In the genomic region with DNA sequence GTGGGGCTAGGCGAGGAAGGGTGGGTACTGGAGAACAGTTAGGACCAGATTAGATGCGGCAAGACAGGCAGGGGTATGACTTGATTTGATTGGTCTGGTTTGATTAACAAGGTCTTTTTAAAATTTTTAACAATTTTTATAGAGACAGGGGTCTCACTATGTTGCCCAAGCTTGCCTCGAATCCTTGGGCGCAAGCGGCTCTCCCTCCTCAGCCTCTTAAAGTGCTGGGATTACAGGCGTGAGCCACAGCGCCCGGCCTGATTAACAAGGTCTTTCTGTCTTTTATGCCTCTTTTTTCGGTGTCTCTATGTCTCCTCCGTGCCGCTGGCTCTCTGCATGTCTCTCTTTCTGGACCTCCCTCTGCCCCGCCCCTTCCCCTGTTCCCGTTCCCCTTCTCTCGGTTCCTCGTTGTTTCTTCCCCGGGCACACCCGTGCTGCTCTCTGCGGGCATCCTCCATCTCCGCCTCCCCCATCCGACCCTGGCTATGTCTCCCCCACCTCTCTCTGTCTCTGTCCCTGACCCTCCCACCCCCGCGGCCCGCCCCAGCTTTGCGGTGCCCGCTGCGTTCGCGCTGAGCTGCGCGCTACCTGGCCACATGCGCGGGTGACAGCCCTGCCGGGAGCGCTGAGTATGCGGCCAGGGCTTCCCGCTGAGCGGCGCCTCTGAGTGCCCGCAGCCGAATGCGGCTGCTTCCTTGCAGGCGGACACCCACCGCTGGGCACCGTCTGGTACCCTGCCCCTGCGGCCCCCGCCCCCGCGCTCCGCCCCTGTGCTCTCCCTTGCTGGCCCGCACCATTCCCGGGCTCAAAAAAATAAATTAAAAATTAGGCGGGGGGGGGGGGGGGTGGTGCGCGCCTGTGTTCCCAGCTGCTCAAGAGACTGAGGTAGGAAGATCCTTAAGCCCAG, we compare ENCODE assay signal across 6 cellular contexts. TPM values are rescaled to one million over a fixed set of nuclear protein-coding genes. Genes with fewer than 3 reads are reported as not detected.
DNase-seq lines count a peak whose midpoint lies in the region; ATAC-seq, FAIRE-seq and TF ChIP-seq lines count a peak whose summit lies in the region.

No MANE protein-coding gene starts in this region.

- no TSS peak for BruUV-seq in IMR-90 (replicated peaks; lab: Mats Ljungman, UMichigan)

- H3K79me1 ChIP-seq in IMR-90 (ENCODE audit: low read depth in 1 of 2, low read length in 2 of 2), result no peaks in the 10 kb centered on the region

- DNase-seq in A549 (ENCODE audit: low read depth in 1 of 2, low spot score in 1 of 2) (peak; percentile 59 to 81), IMR-90 (no peak), WERI-Rb-1 (peak; percentile 83)

- no peak overlapping the region for H3K9ac ChIP-seq in IMR-90 (ENCODE audit: low read depth, low read length)

- H3K27ac ChIP-seq in A549, result peak overlapping the region; percentile 14 to 70; a peak in 4 of 6 replicates
- H3K27ac ChIP-seq in IMR-90 (ENCODE audit: insufficient read depth, low read length), result no peak overlapping the region
- peak overlapping the region; percentile 77 for H3K27ac ChIP-seq in WERI-Rb-1

- H2BK5ac ChIP-seq in IMR-90 (ENCODE audit: low read depth, low read length, poor library complexity, severe bottlenecking), result no peak overlapping the region

- H2BK120ac ChIP-seq in IMR-90 (ENCODE audit: low read depth, low read length), result no peak overlapping the region

- no peaks in the 10 kb centered on the region for H3K4me1 ChIP-seq in A549
- H3K4me1 ChIP-seq in IMR-90 (ENCODE audit: control insufficient read depth, insufficient read depth, low read length), result no peaks in the 10 kb centered on the region

- no peak overlapping the region for H3K14ac ChIP-seq in IMR-90 (replicated peaks; ENCODE audit: low read depth, low read length)

- H3K18ac ChIP-seq in IMR-90 (ENCODE audit: low read depth, low read length), result no peak overlapping the region

- H4K8ac ChIP-seq in IMR-90 (ENCODE audit: low read depth in 2 of 2, low read length in 2 of 2), result no peak overlapping the region

- no peak overlapping the region for H2AK9ac ChIP-seq in IMR-90 (replicated peaks; ENCODE audit: low read depth, low read length, poor library complexity)

- peaks cover 9% of the 10 kb centered on the region; the same call in 2 of the 3 replicates for H3K9me3 ChIP-seq in A549
- H3K9me3 ChIP-seq in IMR-90 (ENCODE audit: control insufficient read depth, insufficient read depth, low read length), result peaks cover 5% of the 10 kb centered on the region
- no peaks in the 10 kb centered on the region for H3K9me3 ChIP-seq in WERI-Rb-1 (ENCODE audit: severe bottlenecking)
- H3K9me3 ChIP-seq in iPS-18c (ENCODE audit: control insufficient read depth, insufficient read depth, low read length), result peaks cover 2% of the 10 kb centered on the region

- no peak overlapping the region for H2BK15ac ChIP-seq in IMR-90 (ENCODE audit: low read depth, low read length)

- intact Hi-C loops in IMR-90 (cut with micrococcal nuclease), result no loop called here

- H4K91ac ChIP-seq in IMR-90 (ENCODE audit: insufficient read depth, low read depth, low read length), result no peak overlapping the region

- no peak overlapping the region for H2AK5ac ChIP-seq in IMR-90 (ENCODE audit: low read depth, low read length)

- H3K23ac ChIP-seq in IMR-90 (ENCODE audit: low read depth, low read length), result no peak overlapping the region

- H3K36me3 ChIP-seq in IMR-90 (ENCODE audit: control insufficient read depth, insufficient read depth, low read length), result no peaks in the 10 kb centered on the region
- H3K36me3 ChIP-seq in WERI-Rb-1, result no peaks in the 10 kb centered on the region

- WGBS in A549 (ENCODE audit: missing lambda C conversion rate), result 14% methylated on average over 44 of the region's 54 CpGs
- WGBS in IMR-90 (ENCODE audit: extremely low coverage in 2 of 2, insufficient read length in 1 of 2), 2 experiments, result 10% methylated on average over 31 of the region's 54 CpGs; no CpG with 5 or more reads in 1 of the 2 experiments

- no peak overlapping the region for H4K5ac ChIP-seq in IMR-90 (ENCODE audit: low read depth, low read length)

- peak overlapping the region; percentile 70 for H2AFZ ChIP-seq in IMR-90 (replicated peaks; ENCODE audit: low read length, poor library complexity)

- dilution Hi-C loops in IMR-90 (cut with HindIII; ENCODE audit: low sequenced_read_pairs, unreplicated experiment), result no loop called here

- H3K4me3 ChIP-seq in A549 (peak overlapping the region; percentile 45), IMR-90 (ENCODE audit: insufficient read depth, low read depth, low read length) (peak overlapping the region; percentile 17), WERI-Rb-1 (ENCODE audit: low read depth, low read length) (peak overlapping the region; percentile 51), iPS-18c (ENCODE audit: insufficient read depth, low read depth, low read length) (peak overlapping the region; percentile 56)

- H3K27me3 ChIP-seq in IMR-90 (ENCODE audit: control insufficient read depth, insufficient read depth, low read length) (peaks cover 28% of the 10 kb centered on the region), WERI-Rb-1 (ENCODE audit: insufficient read depth, low read depth, severe bottlenecking) (no peaks in the 10 kb centered on the region)

- no peaks in the 10 kb centered on the region for H3K9me1 ChIP-seq in IMR-90 (ENCODE audit: insufficient read depth, low read length)

- H3K4ac ChIP-seq in IMR-90 (ENCODE audit: low read depth, low read length), result no peak overlapping the region

- H3K56ac ChIP-seq in IMR-90 (ENCODE audit: extremely low read depth, insufficient read depth, low read length), result no peak overlapping the region

- H2BK20ac ChIP-seq in IMR-90 (ENCODE audit: low read depth, low read length), result no peak overlapping the region

- no peak for FAIRE-seq in A549 (lab: Jason Lieb, UNC)

- TF ChIP-seq EP300 in A549 (IDR thresholded peaks at IDR 0.05), result no peak

- TF ChIP-seq POLR2A in A549 (IDR thresholded peaks at IDR 0.05; ENCODE audit: low read length) (no peak), IMR-90 (IDR thresholded peaks at IDR 0.05; ENCODE audit: low read depth, low read length) (no peak)

- H3K4me2 ChIP-seq in A549 (peak overlapping the region; percentile 89), IMR-90 (ENCODE audit: low read depth, low read length) (peak overlapping the region; percentile 18; the same call in 1 of the 2 replicates)

- CTCF ChIA-PET in A549 (lab: Yijun Ruan, JAX), result interaction anchor here (1.0 to 2.0 kb wide), 7 partner anchors 9 to 186 kb away, joined by 3 to 6 read pairs (median 4); a partner anchor contains a TSS
- CTCF ChIA-PET in IMR-90 (lab: Yijun Ruan, JAX), result interaction anchor here (0.7 kb wide), 1 partner anchor 121 kb away, joined by 3 read pairs; no protein-coding TSS in a partner anchor

- in situ Hi-C loops in IMR-90 (cut with MboI; ENCODE audit: low sequenced_read_pairs), result no loop called here

- peak; percentile 73 to 89 for ATAC-seq in A549
- ATAC-seq in IMR-90 (ENCODE audit: low read depth), result peak; percentile 81
- no peak for ATAC-seq in GM18873 (IDR thresholded peaks at IDR 0.05; ENCODE audit: low FRiP score, unreplicated experiment)
- ATAC-seq in HG03571 (IDR thresholded peaks at IDR 0.05; ENCODE audit: unreplicated experiment), result no peak

- POLR2A ChIA-PET in A549 (lab: Yijun Ruan, JAX), result no interaction called here
- POLR2A ChIA-PET in IMR-90 (lab: Charles Lee; ENCODE audit: unreplicated experiment), result no interaction called here

- TF ChIP-seq CTCF in A549 (IDR thresholded peaks at IDR 0.05) (peak; percentile 18; the same call in 1 of the 3 replicates), IMR-90 (conservative IDR thresholded peaks at IDR 0.05; ENCODE audit: low read depth, low read length) (no peak), WERI-Rb-1 (IDR thresholded peaks at IDR 0.05; ENCODE audit: low read depth, low read length) (peak; percentile 26; the same call in 1 of the 2 replicates)

- no peaks in the 10 kb centered on the region; the same call in 1 of the 2 replicates for H4K20me1 ChIP-seq in IMR-90 (ENCODE audit: insufficient read depth, low read length)

- TF ChIP-seq RAD21 in A549 (conservative IDR thresholded peaks at IDR 0.05 in 1 of 2, IDR thresholded peaks at IDR 0.05 in 1 of 2), result peak in 1 of 2 experiments; percentile 22; a peak in 1 of 5 replicates
- no peak for TF ChIP-seq RAD21 in IMR-90 (IDR thresholded peaks at IDR 0.05; ENCODE audit: low read length)

RNA-seq across cellular contexts. Expression of a gene that starts 8.1 kb away (rescaled TPM):
- 22.8 and 25.3 TPM in 2 replicates for polyA plus RNA-seq in A549 (2011; rRNA removed)
- 55.6 and 62.5 TPM in 2 replicates for polyA plus RNA-seq in A549 (2012; cell fraction: cytosol; rRNA removed)
- polyA plus RNA-seq in A549 (2012; cell fraction: nucleus; rRNA removed), result 41.6 and 44.6 TPM in 2 replicates
- polyA plus RNA-seq in A549 (2017; fragmentation: RNase III; extraction: RNeasy Plus Mini Kit Qiagen cat#74134 plus additional on column Dnase treatment), result 22.6 to 27.1 TPM (median 23.2 TPM) in 3 replicates
- polyA minus RNA-seq in A549 (2011; rRNA and poly(A)+ RNA removed), result 5.9 and 8.5 TPM in 2 replicates
- total RNA-seq in IMR-90 (2012; rRNA removed), result 4.8 and 5.0 TPM in 2 replicates
- 9.9 and 13.2 TPM in 2 replicates for polyA plus RNA-seq in IMR-90 (2012; rRNA removed)
- 23.8 and 28.6 TPM in 2 replicates for polyA plus RNA-seq in IMR-90 (2012; cell fraction: cytosol; rRNA removed)
- 7.2 and 13.6 TPM in 2 replicates for polyA plus RNA-seq in IMR-90 (2012; cell fraction: nucleus; rRNA removed; ENCODE audit: low replicate concordance)

RNA-seq across cellular contexts. Expression of a gene that starts 21.7 kb away (rescaled TPM):
- polyA plus RNA-seq in A549 (2011; rRNA removed), result 0.56 and 0.60 TPM in 2 replicates
- 0.47 and 0.52 TPM in 2 replicates for polyA plus RNA-seq in A549 (2012; cell fraction: cytosol; rRNA removed)
- polyA plus RNA-seq in A549 (2012; cell fraction: nucleus; rRNA removed), result 4.8 and 5.1 TPM in 2 replicates
- 0.37 to 0.49 TPM (median 0.44 TPM) in 3 replicates for polyA plus RNA-seq in A549 (2017; fragmentation: RNase III; extraction: RNeasy Plus Mini Kit Qiagen cat#74134 plus additional on column Dnase treatment)
- 0.15 and 0.37 TPM in 2 replicates for polyA minus RNA-seq in A549 (2011; rRNA and poly(A)+ RNA removed)
- not detected in 2 replicates for total RNA-seq in IMR-90 (2012; rRNA removed)
- polyA plus RNA-seq in IMR-90 (2012; rRNA removed), result 0.27 and 0.34 TPM in 2 replicates
- 0.09 and 0.19 TPM in 2 replicates for polyA plus RNA-seq in IMR-90 (2012; cell fraction: cytosol; rRNA removed)
- 3.7 and 5.4 TPM in 2 replicates for polyA plus RNA-seq in IMR-90 (2012; cell fraction: nucleus; rRNA removed; ENCODE audit: low replicate concordance)

RNA-seq across cellular contexts. Expression of a gene that starts 27.1 kb away (rescaled TPM):
- polyA plus RNA-seq in A549 (2011; rRNA removed), result 27.5 and 34.2 TPM in 2 replicates
- 52.0 and 67.0 TPM in 2 replicates for polyA plus RNA-seq in A549 (2012; cell fraction: cytosol; rRNA removed)
- polyA plus RNA-seq in A549 (2012; cell fraction: nucleus; rRNA removed), result 104 and 143 TPM in 2 replicates
- polyA plus RNA-seq in A549 (2017; fragmentation: RNase III; extraction: RNeasy Plus Mini Kit Qiagen cat#74134 plus additional on column Dnase treatment), result 40.4 to 47.1 TPM (median 46.4 TPM) in 3 replicates
- 10.6 and 13.2 TPM in 2 replicates for polyA minus RNA-seq in A549 (2011; rRNA and poly(A)+ RNA removed)
- 10.3 and 12.9 TPM in 2 replicates for total RNA-seq in IMR-90 (2012; rRNA removed)
- 38.7 and 42.7 TPM in 2 replicates for polyA plus RNA-seq in IMR-90 (2012; rRNA removed)
- polyA plus RNA-seq in IMR-90 (2012; cell fraction: cytosol; rRNA removed), result 21.2 and 48.6 TPM in 2 replicates
- polyA plus RNA-seq in IMR-90 (2012; cell fraction: nucleus; rRNA removed; ENCODE audit: low replicate concordance), result 120 and 144 TPM in 2 replicates

RNA-seq across cellular contexts. Expression of a gene that starts 45.8 kb away (rescaled TPM):
- 1.1 and 1.4 TPM in 2 replicates for polyA plus RNA-seq in A549 (2011; rRNA removed)
- 0.62 and 0.67 TPM in 2 replicates for polyA plus RNA-seq in A549 (2012; cell fraction: cytosol; rRNA removed)
- 7.1 and 8.6 TPM in 2 replicates for polyA plus RNA-seq in A549 (2012; cell fraction: nucleus; rRNA removed)
- 1.3 to 1.9 TPM (median 1.5 TPM) in 3 replicates for polyA plus RNA-seq in A549 (2017; fragmentation: RNase III; extraction: RNeasy Plus Mini Kit Qiagen cat#74134 plus additional on column Dnase treatment)
- 0.58 and 0.88 TPM in 2 replicates for polyA minus RNA-seq in A549 (2011; rRNA and poly(A)+ RNA removed)
- 5.0 and 5.4 TPM in 2 replicates for total RNA-seq in IMR-90 (2012; rRNA removed)
- polyA plus RNA-seq in IMR-90 (2012; rRNA removed), result 24.4 and 28.7 TPM in 2 replicates
- 19.6 and 32.6 TPM in 2 replicates for polyA plus RNA-seq in IMR-90 (2012; cell fraction: cytosol; rRNA removed)
- 15.2 and 35.7 TPM in 2 replicates for polyA plus RNA-seq in IMR-90 (2012; cell fraction: nucleus; rRNA removed; ENCODE audit: low replicate concordance)

RNA-seq across cellular contexts. Expression of a gene that starts 50.7 kb away (rescaled TPM):
- polyA plus RNA-seq in A549 (2011; rRNA removed), result 2.4 and 3.1 TPM in 2 replicates
- polyA plus RNA-seq in A549 (2012; cell fraction: cytosol; rRNA removed), result 9.8 and 16.4 TPM in 2 replicates
- polyA plus RNA-seq in A549 (2012; cell fraction: nucleus; rRNA removed), result 13.2 and 22.2 TPM in 2 replicates
- polyA plus RNA-seq in A549 (2017; fragmentation: RNase III; extraction: RNeasy Plus Mini Kit Qiagen cat#74134 plus additional on column Dnase treatment), result 12.8 to 17.1 TPM (median 16.6 TPM) in 3 replicates
- 2.1 and 2.9 TPM in 2 replicates for polyA minus RNA-seq in A549 (2011; rRNA and poly(A)+ RNA removed)
- 0.36 and 0.56 TPM in 2 replicates for total RNA-seq in IMR-90 (2012; rRNA removed)
- 4.8 TPM in 2 replicates for polyA plus RNA-seq in IMR-90 (2012; rRNA removed)
- polyA plus RNA-seq in IMR-90 (2012; cell fraction: cytosol; rRNA removed), result 6.2 and 9.8 TPM in 2 replicates
- 2.0 and 6.4 TPM in 2 replicates for polyA plus RNA-seq in IMR-90 (2012; cell fraction: nucleus; rRNA removed; ENCODE audit: low replicate concordance)

Comparison
In these comparisons a context has a peak if more than half of its experiments do, and no peak if none do; other contexts are left out.
1. ATAC-seq: peak in A549 (2 of 2) and IMR-90 (single experiment); none in GM18873 (single experiment) and HG03571 (single experiment).
2. Peak in every context shown above with its lines, with median percentiles within 50 percentile points of each other: H3K4me3 ChIP-seq.